Comparison of ENCODE assay signal across 8 cellular contexts in the genomic region with DNA sequence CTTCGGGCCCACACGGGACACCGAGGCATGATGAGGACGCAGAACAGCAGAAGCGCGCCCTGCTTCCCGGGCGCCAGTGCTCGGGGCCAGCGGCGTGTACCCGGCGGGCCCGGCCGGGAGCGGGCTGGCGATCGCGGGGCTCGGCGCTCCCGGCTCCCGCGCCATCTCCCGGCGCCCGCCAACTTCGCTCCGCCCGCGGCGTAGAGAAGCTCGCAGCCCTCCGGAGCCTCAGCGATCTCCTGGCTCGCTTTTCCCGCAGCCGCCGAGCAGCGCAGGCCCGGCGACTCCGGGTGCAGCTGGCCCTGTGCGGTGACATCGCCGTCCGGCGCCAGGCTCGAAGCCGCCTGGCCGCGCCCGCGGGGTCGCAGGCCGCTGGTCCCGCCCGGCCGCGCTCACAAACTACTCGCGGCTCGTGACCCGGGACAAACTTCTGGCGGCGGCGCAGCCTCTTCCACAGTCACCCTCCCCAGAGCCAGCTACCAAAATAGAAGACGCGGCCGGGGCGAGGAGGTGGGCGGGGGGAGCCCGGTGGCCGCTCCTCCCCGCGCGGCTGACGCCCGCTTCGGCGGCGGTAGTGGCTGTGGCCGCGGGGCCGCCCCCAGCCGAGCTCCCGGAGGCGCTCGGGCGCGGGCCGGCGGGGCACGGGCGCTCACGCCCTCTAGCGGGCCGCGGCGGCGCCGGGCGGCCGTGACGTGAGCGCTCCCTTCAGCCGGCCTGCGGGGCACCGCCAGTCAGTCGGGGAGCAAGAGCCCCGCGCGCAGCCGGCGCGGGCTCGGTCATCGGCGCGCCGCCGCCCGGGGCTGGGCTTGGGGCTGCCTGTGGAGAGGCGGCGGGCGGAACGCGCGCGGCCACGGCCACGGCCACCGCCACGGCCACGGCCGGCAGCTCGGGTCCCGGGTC. TPM values are rescaled to one million over a fixed set of nuclear protein-coding genes. Genes with fewer than 3 reads are reported as not detected.
DNase-seq lines count a peak whose midpoint lies in the region; ATAC-seq and TF ChIP-seq lines count a peak whose summit lies in the region.

A gene (plus strand): TSS at position 730 of the 900 bp plus-strand sequence. CDS start 503 bp downstream, outside the sequence.

- no peaks in the 10 kb centered on the region for H4K20me1 ChIP-seq in SK-N-SH (ENCODE audit: insufficient read depth)

- H3K9me3 ChIP-seq in SK-N-SH, result no peaks in the 10 kb centered on the region
- H3K9me3 ChIP-seq in right atrium auricular region, result no peaks in the 10 kb centered on the region

- H3K36me3 ChIP-seq in SK-N-SH (replicated peaks in 1 of 2; ENCODE audit: control insufficient read depth in 1 of 2, insufficient read depth in 2 of 2, low read length in 1 of 2), result no peaks in the 10 kb centered on the region
- H3K36me3 ChIP-seq in right atrium auricular region, result no peaks in the 10 kb centered on the region

- H3K4me1 ChIP-seq in SK-N-SH (ENCODE audit: control insufficient read depth in 1 of 2, insufficient read depth in 2 of 2, low read depth in 1 of 2, low read length in 1 of 2) (peaks cover 0 to 9% of the 10 kb centered on the region in 2 experiments; a peak in 1 of 4 replicates), right atrium auricular region (peaks cover 0 to 19% of the 10 kb centered on the region in 2 donors)

- H3K4me2 ChIP-seq in SK-N-SH, result peak within 1 kb of the TSS; percentile 88

- H3K27me3 ChIP-seq in HL-60 (ENCODE audit: insufficient read depth, poor library complexity, severe bottlenecking) (peaks cover 41% of the 10 kb centered on the region), SK-N-SH (ENCODE audit: insufficient read depth) (peaks cover 17% of the 10 kb centered on the region; the same call in 1 of the 2 replicates), right atrium auricular region (no peaks in the 10 kb centered on the region)

- peak; percentile 91 for ATAC-seq in GM21423 (IDR thresholded peaks at IDR 0.05; ENCODE audit: unreplicated experiment)
- ATAC-seq in GM18873 (IDR thresholded peaks at IDR 0.05; ENCODE audit: low FRiP score, unreplicated experiment), result no peak

- peak within 1 kb of the TSS; percentile 25; the same call in 1 of the 2 replicates for H3K9ac ChIP-seq in SK-N-SH

- CTCF ChIA-PET in SK-N-SH (lab: Yijun Ruan, JAX), result interaction anchor here (0.5 to 5.6 kb wide), 122 partner anchors 9 to 1421 kb away, joined by 3 to 133 read pairs (median 4); no protein-coding TSS in a partner anchor

- TF ChIP-seq RAD21 in SK-N-SH (IDR thresholded peaks at IDR 0.05; ENCODE audit: low read length), result peak; percentile 53

- peak within 1 kb of the TSS; percentile 87 for H2AFZ ChIP-seq in SK-N-SH (ENCODE audit: low read depth)

- H3F3A ChIP-seq in SK-N-SH (replicated peaks; ENCODE audit: insufficient read depth), result no peaks in the 10 kb centered on the region

- DNase-seq in D341Med (ENCODE audit: low spot score) (peak; percentile 97), HL-60 (ENCODE audit: low read depth in 1 of 2, low spot score in 1 of 2) (peak in 1 of 2 experiments; percentile 49), SK-N-SH (peak; percentile 92), astrocyte of the spinal cord (ENCODE audit: low read depth, low spot score) (peak; percentile 78), right atrium auricular region (ENCODE audit: low spot score) (peak; percentile 93), pons (ENCODE audit: low spot score) (peak; percentile 71)

- in situ Hi-C loops in astrocyte of the spinal cord (cut with HindIII; ENCODE audit: low sequenced_read_pairs), result no loop called here

- H3K4me3 ChIP-seq in HL-60 (replicated peaks; ENCODE audit: insufficient read depth, low read length) (peak within 1 kb of the TSS; percentile 43), SK-N-SH (ENCODE audit: low read depth in 2 of 2, low read length in 1 of 2) (peak within 1 kb of the TSS; percentile 59 to 70), astrocyte of the spinal cord (ENCODE audit: low read depth, low read length) (peak within 1 kb of the TSS; percentile 84), right atrium auricular region (peak within 1 kb of the TSS; percentile 91 to 94)

- WGBS in SK-N-SH (ENCODE audit: low lambda C conversion rate), result 1% methylated on average over 22 of the region's 138 CpGs

- no peak for TF ChIP-seq EP300 in SK-N-SH (IDR thresholded peaks at IDR 0.05; ENCODE audit: borderline replicate concordance in 1 of 2, low read depth in 1 of 2, low read length in 1 of 2)

- POLR2A ChIA-PET in SK-N-SH (lab: Yijun Ruan, JAX), result interaction anchor here (0.7 kb wide), 1 partner anchor 294 kb away, joined by 6 read pairs; no protein-coding TSS in a partner anchor

- H3K79me2 ChIP-seq in SK-N-SH (ENCODE audit: insufficient read depth), result no peaks in the 10 kb centered on the region

- no peak for TF ChIP-seq CTCF in HL-60 (IDR thresholded peaks at IDR 0.05; ENCODE audit: insufficient read depth, low read length)
- no peak for TF ChIP-seq CTCF in SK-N-SH (IDR thresholded peaks at IDR 0.05)
- TF ChIP-seq CTCF in astrocyte of the spinal cord (IDR thresholded peaks at IDR 0.05; ENCODE audit: low read depth, low read length), result peak; percentile 21
- peak; percentile 27 to 37 for TF ChIP-seq CTCF in right atrium auricular region (IDR thresholded peaks at IDR 0.05)

- no peaks in the 10 kb centered on the region for H3K9me2 ChIP-seq in SK-N-SH

- H3K27ac ChIP-seq in HL-60 (replicated peaks) (no peak within 1 kb of the TSS), SK-N-SH (ENCODE audit: low read depth in 2 of 2, low read length in 1 of 2) (peak within 1 kb of the TSS in 1 of 2 experiments; percentile 62; a peak in 2 of 4 replicates), right atrium auricular region (peak within 1 kb of the TSS; percentile 98 to 99)

TF ChIP-seq in SK-N-SH, 30 proteins besides CTCF, POLR2A, EP300 and RAD21:
- TF ChIP-seq TCF12 (IDR thresholded peaks at IDR 0.05), result no peak
- peak; percentile 53 for TF ChIP-seq SMC3 (IDR thresholded peaks at IDR 0.05; ENCODE audit: low read depth, low read length)

RNA-seq across cellular contexts. Expression of the gene that starts here (rescaled TPM):
- 16.0 and 25.7 TPM in 2 replicates for polyA plus RNA-seq in SK-N-SH (2012; rRNA removed)
- polyA plus RNA-seq in SK-N-SH (2012; cell fraction: cytosol; rRNA removed), result 13.0 and 16.7 TPM in 2 replicates
- 38.2 and 77.1 TPM in 2 replicates for polyA plus RNA-seq in SK-N-SH (2012; cell fraction: nucleus; rRNA removed)
- total RNA-seq in right atrium auricular region, result 100 to 1,000 TPM in 1 of 2 donors, 10 to 100 TPM in 1; 80.1 to 106 TPM

Comparison
In these comparisons a context has a peak if more than half of its experiments do, and no peak if none do; other contexts are left out.
1. CTCF ChIP-seq: peak in astrocyte of the spinal cord (single experiment) and right atrium auricular region (2 of 2); none in HL-60 (single experiment) and SK-N-SH (single experiment).
2. Peak in every context shown above with its lines, with median percentiles within 50 percentile points of each other: H3K4me3 ChIP-seq.